Comparison of ENCODE assay signal across 25 cellular contexts in the genomic region with DNA sequence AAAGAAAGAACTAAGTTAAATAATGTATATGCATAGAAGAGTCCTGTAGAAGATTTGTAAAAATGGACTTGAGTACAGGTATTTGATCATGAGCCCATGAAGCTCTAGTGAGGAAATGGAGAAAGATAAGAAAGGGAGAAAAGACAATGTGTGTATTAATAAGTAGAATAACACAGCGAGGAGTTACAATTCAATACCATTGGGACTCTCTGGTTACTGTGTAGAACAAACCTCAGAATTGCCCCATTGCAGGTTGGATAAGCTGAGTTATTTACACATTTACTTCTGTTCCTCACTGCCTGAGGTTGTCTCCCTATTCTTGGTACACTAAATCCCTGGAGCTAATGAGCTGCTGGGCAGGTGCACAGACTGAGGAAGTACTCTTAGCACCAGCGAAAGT. TPM values are rescaled to one million over a fixed set of nuclear protein-coding genes. Genes with fewer than 3 reads are reported as not detected.
"Had no signal": no experiment of that assay in that cellular context is flagged by ENCODE, and none has a peak within 500 bp of the region (broad histone marks: within the 10 kb centered on the region; RNA-seq: fewer than 3 reads in every experiment).

No MANE protein-coding gene starts in this region.

- H3K4me1 ChIP-seq: breast epithelium, SJCRH30 had no signal

- H3K4me2 ChIP-seq: SK-N-SH had no signal

- H3K4me3 ChIP-seq: breast epithelium, SJCRH30 had no signal

- DNase-seq: activated CD4-positive, alpha-beta memory T cell treated with anti-CD3 and anti-CD28 coated beads, Interleukin-2, amount 10 ng/mL, durations not matched to agents 7 days and 5 days; activated CD4-positive, alpha-beta T cell treated with anti-CD3 and anti-CD28 coated beads for 36 hours; activated CD4-positive, alpha-beta T cell treated with anti-CD3 and anti-CD28 coated beads, Interleukin-2, amount 50 U/mL, for 1 hour; activated effector memory CD4-positive, alpha-beta T cell treated with Interleukin-2 at 50 U/mL for 16 hours; activated naive CD4-positive, alpha-beta T cell; activated T-cell treated with anti-CD3 and anti-CD28 coated beads, Interleukin-2, amount 50 U/mL, for 1 hour; aorta; caudate nucleus; NCI-H1092; NCI-H2029; NCI-H2107; NCI-H2171 treated with DMSO at 0.1 percent for 48 hours; NCI-H226; NCI-H526; NCI-H774; OCI-M1; Right ventricle myocardium superior; RPMI8226; SJCRH30; SK-N-SH; T-helper 1 cell had no signal

- H3K27ac ChIP-seq: breast epithelium, SJCRH30, VCaP had no signal

- H3K36me3 ChIP-seq: breast epithelium, SJCRH30 had no signal

- H3K9me3 ChIP-seq: breast epithelium, SJCRH30, SK-N-SH had no signal

- H3K9me2 ChIP-seq: SK-N-SH had no signal

- H3K27me3 ChIP-seq: breast epithelium, SJCRH30 had no signal

- H3K9ac ChIP-seq: SK-N-SH had no signal

RNA-seq across cellular contexts. Expression of gene BANK1, which starts 33.3 kb away (rescaled TPM):
- total RNA-seq: activated CD4-positive, alpha-beta T cell treated with anti-CD3 and anti-CD28 coated beads for 36 hours; activated T-helper 1 cell treated with anti-CD3 and anti-CD28 coated beads, Interleukin-12 subunit alpha, Interleukin-12 subunit beta, Interleukin-2, Interleukin-4 antibody, amounts not matched to agents 30 ng/mL and 10 ng/mL and 1 ng/mL, durations not matched to agents 14 hours and 24 hours and 36 hours; MCF 10A had no signal
- polyA plus RNA-seq: SK-N-SH had no signal
